8 cellular contexts compared by ENCODE assay signal in the genomic region with DNA sequence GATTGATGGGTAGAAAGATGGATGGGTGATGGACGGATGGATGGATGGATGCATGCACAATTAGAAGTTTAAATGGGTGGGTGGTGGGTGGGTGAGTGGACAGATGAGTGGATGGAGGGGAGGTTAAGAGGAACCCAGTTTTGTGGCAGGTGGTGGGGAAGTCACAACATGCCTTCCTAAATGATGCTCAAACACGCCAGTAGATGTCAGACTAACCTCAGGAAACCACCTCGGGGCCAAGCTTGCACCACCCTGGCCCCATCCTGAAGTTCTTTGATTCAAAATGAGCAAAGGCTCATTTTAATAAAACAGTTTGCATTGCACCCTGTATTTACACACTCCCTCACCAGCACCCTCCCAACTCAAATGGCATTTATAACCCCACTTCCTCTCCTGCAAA.
DNase-seq lines count a peak whose midpoint lies in the region; ATAC-seq and TF ChIP-seq lines count a peak whose summit lies in the region.

No MANE protein-coding gene starts in this region.

- in situ Hi-C loops in astrocyte of the cerebellum (cut with HindIII; ENCODE audit: low sequenced_read_pairs): no loop called here

- no peak for ATAC-seq in GM21526 (IDR thresholded peaks at IDR 0.05; ENCODE audit: low FRiP score, unreplicated experiment)
- ATAC-seq in HG03108 (IDR thresholded peaks at IDR 0.05; ENCODE audit: unreplicated experiment): no peak

- peak; percentile 90 for DNase-seq in GM10266 (ENCODE audit: extremely low spot score)
- DNase-seq in NCI-H1417 (lab: John Stamatoyannopoulos, UW): peak; percentile 16 to 90 (median 71)
- peak; percentile 56 for DNase-seq in SKM-1 (lab: John Stamatoyannopoulos, UW; ENCODE audit: unreplicated experiment)
- DNase-seq in astrocyte of the cerebellum (ENCODE audit: low read depth): peak; percentile 46
- DNase-seq in hepatic stellate cell (ENCODE audit: low spot score): peak; percentile 87
- DNase-seq in skeletal muscle cell (ENCODE audit: low read depth): peak; percentile 22

- TF ChIP-seq CTCF in GM10266 (IDR thresholded peaks at IDR 0.05; ENCODE audit: control insufficient read depth, insufficient read depth, low read depth, missing control alignments): peak; percentile 72
- TF ChIP-seq CTCF in astrocyte of the cerebellum (IDR thresholded peaks at IDR 0.05; ENCODE audit: low read depth, low read length, missing control alignments): peak; percentile 65

- H3K4me3 ChIP-seq in astrocyte of the cerebellum (ENCODE audit: low read depth, low read length): no peak overlapping the region
- no peak overlapping the region for H3K4me3 ChIP-seq in skeletal muscle cell (ENCODE audit: low read depth, low read length)

Comparison
In these comparisons a context has a peak if more than half of its experiments do, and no peak if none do; other contexts are left out.
1. DNase-seq: peak in every context shown above with its lines; median percentile 90 in GM10266; 87 in hepatic stellate cell; 71 in NCI-H1417; 56 in SKM-1; 46 in astrocyte of the cerebellum; 22 in skeletal muscle cell.